ENCODE assay signal across 9 cellular contexts in the genomic region with DNA sequence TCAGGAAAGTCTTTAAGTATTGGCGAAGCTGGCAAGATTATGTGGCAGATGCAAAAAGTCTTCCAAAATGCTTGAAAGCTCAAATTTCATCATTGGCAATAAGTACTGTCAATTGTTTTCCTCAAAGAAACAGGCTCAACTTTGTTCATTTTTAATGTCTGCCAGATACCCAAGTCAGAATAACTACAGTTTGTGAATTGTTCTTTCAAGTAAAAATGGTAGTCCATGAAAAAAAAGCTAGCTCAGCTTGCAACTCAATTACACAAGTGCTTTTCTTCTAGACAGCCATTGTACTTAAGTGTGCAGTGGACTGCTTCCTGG.
DNase-seq lines count a peak whose midpoint lies in the region; ATAC-seq, FAIRE-seq and TF ChIP-seq lines count a peak whose summit lies in the region.
"Had no signal": no experiment of that assay in that cellular context is flagged by ENCODE, and none has a peak within 500 bp of the region (broad histone marks: within the 10 kb centered on the region; RNA-seq: fewer than 3 reads in every experiment).

No MANE protein-coding gene starts in this region.

- FAIRE-seq in GM12892 (lab: Jason Lieb, UNC): no peak

- no peak overlapping the region for H3K9ac ChIP-seq in parathyroid adenoma

- H3K4me1 ChIP-seq in DOHH2 (ENCODE audit: control insufficient read depth, low read length): peaks cover 53% of the 10 kb centered on the region
- H3K4me1 ChIP-seq in effector memory CD4-positive, alpha-beta T cell (ENCODE audit: control insufficient read depth, insufficient read depth, low read length, poor library complexity, severe bottlenecking): peaks cover 13% of the 10 kb centered on the region
- peaks cover 7% of the 10 kb centered on the region for H3K4me1 ChIP-seq in parathyroid adenoma

- no peak for TF ChIP-seq POLR2A in GM12892 (IDR thresholded peaks at IDR 0.05; ENCODE audit: low read depth, low read length)

- H3K27me3 ChIP-seq in DOHH2 (ENCODE audit: control insufficient read depth, low read length) (peaks cover 26% of the 10 kb centered on the region), parathyroid adenoma (ENCODE audit: control insufficient read depth, insufficient read depth, low read length) (no peaks in the 10 kb centered on the region)
- H3K27me3 ChIP-seq in effector memory CD4-positive, alpha-beta T cell (replicated peaks; ENCODE audit: control insufficient read depth, insufficient read depth, low read length, poor library complexity, severe bottlenecking): no peaks in the 10 kb centered on the region

- DNase-seq in NCI-H69 (lab: John Stamatoyannopoulos, UW) (peak; percentile 26), activated gamma-delta T cell (lab: John Stamatoyannopoulos, UW) (no peak), GM12892 (ENCODE audit: insufficient read length) (no peak)
- no peak for DNase-seq in effector memory CD4-positive, alpha-beta T cell
- DNase-seq: activated gamma-delta T cell treated with Interleukin-2 at 50 U/mL for 16 hours had no signal

- peaks cover 16% of the 10 kb centered on the region for H3F3A ChIP-seq in DOHH2 (ENCODE audit: control insufficient read depth, insufficient read depth)

- no peaks in the 10 kb centered on the region for H3K9me2 ChIP-seq in DOHH2 (replicated peaks; ENCODE audit: control insufficient read depth, low read length)

- H3K36me3 ChIP-seq in DOHH2 (ENCODE audit: control insufficient read depth, low read length): no peaks in the 10 kb centered on the region
- no peaks in the 10 kb centered on the region for H3K36me3 ChIP-seq in effector memory CD4-positive, alpha-beta T cell (ENCODE audit: control insufficient read depth, insufficient read depth, low read length)
- no peaks in the 10 kb centered on the region for H3K36me3 ChIP-seq in parathyroid adenoma (ENCODE audit: control insufficient read depth, insufficient read depth, low read length)

- H3K4me2 ChIP-seq in DOHH2 (ENCODE audit: low read length) (peak overlapping the region; percentile 83), parathyroid adenoma (ENCODE audit: low read length) (no peak overlapping the region)

- H2AFZ ChIP-seq in parathyroid adenoma: no peak overlapping the region

- H3K4me3 ChIP-seq in DOHH2 (ENCODE audit: low read length) (peak overlapping the region; percentile 91), parathyroid adenoma (ENCODE audit: low read depth, low read length) (no peak overlapping the region)
- peak overlapping the region; percentile 1 for H3K4me3 ChIP-seq in effector memory CD4-positive, alpha-beta T cell (ENCODE audit: insufficient read depth, low read depth, low read length, poor library complexity, severe bottlenecking)

- H3K27ac ChIP-seq in DOHH2 (ENCODE audit: low read depth, low read length) (peak overlapping the region; percentile 66), parathyroid adenoma (peak overlapping the region; percentile 99)
- H3K27ac ChIP-seq in effector memory CD4-positive, alpha-beta T cell (ENCODE audit: insufficient read depth, low read length, poor library complexity, severe bottlenecking): peak overlapping the region; percentile 81

- H4K20me1 ChIP-seq in DOHH2 (ENCODE audit: control insufficient read depth, insufficient read depth, low read depth, low read length): peaks cover 6% of the 10 kb centered on the region

- ATAC-seq in HG03135 (IDR thresholded peaks at IDR 0.05; ENCODE audit: unreplicated experiment): no peak
- ATAC-seq in HG03159 (IDR thresholded peaks at IDR 0.05; ENCODE audit: unreplicated experiment): no peak

- H3K79me2 ChIP-seq in DOHH2 (ENCODE audit: control insufficient read depth, low read length) (peaks cover 26% of the 10 kb centered on the region), parathyroid adenoma (peaks cover 15% of the 10 kb centered on the region)

- H3K9me3 ChIP-seq in DOHH2 (ENCODE audit: control insufficient read depth, insufficient read depth, low read length) (no peaks in the 10 kb centered on the region), parathyroid adenoma (ENCODE audit: control insufficient read depth, low read length) (no peaks in the 10 kb centered on the region)
- H3K9me3 ChIP-seq in effector memory CD4-positive, alpha-beta T cell (ENCODE audit: control insufficient read depth, low read length): no peaks in the 10 kb centered on the region

- no peak for TF ChIP-seq CTCF in DOHH2 (IDR thresholded peaks at IDR 0.05; ENCODE audit: low read depth, low read length, poor library complexity, severe bottlenecking)
- no peak for TF ChIP-seq CTCF in parathyroid adenoma (IDR thresholded peaks at IDR 0.05)
